ENCODE assay signal across 9 cellular contexts in the genomic region with DNA sequence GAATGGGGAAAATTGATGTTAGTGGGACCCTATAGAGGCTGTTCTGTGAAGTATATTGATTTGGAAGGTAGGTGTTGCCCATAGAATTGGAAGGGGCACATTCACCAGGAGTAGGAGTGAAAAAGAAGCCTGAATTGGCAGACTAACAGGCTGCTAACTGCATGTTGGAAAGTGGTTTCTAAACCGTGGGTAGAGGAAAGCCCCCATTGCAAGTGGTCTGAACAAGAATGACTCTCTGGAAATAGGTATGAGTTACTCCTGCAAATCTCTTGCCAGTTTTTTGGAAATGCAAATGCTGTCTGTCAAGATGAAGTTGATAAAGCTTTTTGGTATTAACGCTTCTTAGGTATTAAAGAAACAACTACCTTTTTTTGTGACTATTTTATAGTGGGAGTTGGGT. TPM values are rescaled to one million over a fixed set of nuclear protein-coding genes. Genes with fewer than 3 reads are reported as not detected.
A peak's percentile ranks its signal among the peaks of the same experiment; 100 is the strongest.
DNase-seq lines count a peak whose midpoint lies in the region; ATAC-seq and TF ChIP-seq lines count a peak whose summit lies in the region.
"Had no signal": no experiment of that assay in that cellular context is flagged by ENCODE, and none has a peak within 500 bp of the region (broad histone marks: within the 10 kb centered on the region; RNA-seq: fewer than 3 reads in every experiment).

No MANE protein-coding gene starts in this region.

- CTCF ChIA-PET in activated naive CD4-positive, alpha-beta T cell treated with anti-CD3 and anti-CD28 coated beads for 36 hours (lab: Charles Lee) = interaction anchor here (0.7 to 1.0 kb wide), 2 partner anchors 18 to 25 kb away, joined by 3 read pairs; no protein-coding TSS in a partner anchor

- H3K36me3 Mint-ChIP-seq in activated naive CD4-positive, alpha-beta T cell treated with anti-CD3 and anti-CD28 coated beads for 36 hours (ENCODE audit: low read depth) = peaks cover 12% of the 10 kb centered on the region
- H3K36me3 Mint-ChIP-seq in activated naive CD4-positive, alpha-beta T cell treated with anti-CD3 and anti-CD28 coated beads, Interleukin-2, amount 50 U/mL, for 72 hours = peaks cover 24 to 40% of the 10 kb centered on the region in 2 donors

- 38 to 44% methylated on average over 1 to 2 of the region's 2 CpGs for WGBS in gastroesophageal sphincter (ENCODE audit: low coverage in 1 of 2), 2 donors
- 41 to 61% methylated on average over 2 of the region's 2 CpGs for WGBS in transverse colon (ENCODE audit: low coverage in 1 of 2), 2 donors

- H3K4me3 ChIP-seq in SK-N-MC = peak overlapping the region; percentile 79
- H3K4me3 ChIP-seq in gastroesophageal sphincter = no peak overlapping the region
- no peak overlapping the region for H3K4me3 ChIP-seq in transverse colon
- no peak overlapping the region for H3K4me3 ChIP-seq in MG63

- H3K9me3 Mint-ChIP-seq in activated naive CD4-positive, alpha-beta T cell treated with anti-CD3 and anti-CD28 coated beads for 36 hours = no peaks in the 10 kb centered on the region
- H3K9me3 Mint-ChIP-seq in activated naive CD4-positive, alpha-beta T cell treated with anti-CD3 and anti-CD28 coated beads, Interleukin-2, amount 50 U/mL, for 72 hours = no peaks in the 10 kb centered on the region

- no peak for ATAC-seq in activated naive CD4-positive, alpha-beta T cell treated with anti-CD3 and anti-CD28 coated beads, Interleukin-2, amount 50 U/mL, for 72 hours
- no peak for ATAC-seq in gastroesophageal sphincter
- no peak for ATAC-seq in GM18858 (IDR thresholded peaks at IDR 0.05; ENCODE audit: unreplicated experiment)

- H3K9ac ChIP-seq in SK-N-MC (ENCODE audit: insufficient read length) = no peak overlapping the region

- H3K36me3 ChIP-seq in SK-N-MC (ENCODE audit: insufficient read depth, low read length) = peaks cover 12% of the 10 kb centered on the region
- no peaks in the 10 kb centered on the region for H3K36me3 ChIP-seq in gastroesophageal sphincter
- H3K36me3 ChIP-seq in transverse colon = no peaks in the 10 kb centered on the region
- peaks cover 9% of the 10 kb centered on the region for H3K36me3 ChIP-seq in MG63

- TF ChIP-seq POLR2A in gastroesophageal sphincter (IDR thresholded peaks at IDR 0.05) (no peak), transverse colon (IDR thresholded peaks at IDR 0.05) (no peak)

- peaks cover 53% of the 10 kb centered on the region for H3K4me1 Mint-ChIP-seq in activated naive CD4-positive, alpha-beta T cell treated with anti-CD3 and anti-CD28 coated beads for 36 hours (ENCODE audit: low read depth)

- H3K9me3 ChIP-seq in SK-N-MC (ENCODE audit: low read depth, low read length) = no peaks in the 10 kb centered on the region
- no peaks in the 10 kb centered on the region for H3K9me3 ChIP-seq in gastroesophageal sphincter
- H3K9me3 ChIP-seq in transverse colon = no peaks in the 10 kb centered on the region
- no peaks in the 10 kb centered on the region for H3K9me3 ChIP-seq in MG63

- no peak for TF ChIP-seq CTCF in gastroesophageal sphincter (IDR thresholded peaks at IDR 0.05)
- no peak for TF ChIP-seq CTCF in transverse colon (IDR thresholded peaks at IDR 0.05)

- H3K27ac ChIP-seq in SK-N-MC = peak overlapping the region; percentile 74; the same call in 1 of the 2 replicates
- H3K27ac ChIP-seq in gastroesophageal sphincter = peak overlapping the region in 3 of 4 donors; percentile 90 to 95 (median 92)
- H3K27ac ChIP-seq in transverse colon = peak overlapping the region; percentile 87 to 95 (median 91)

- peak overlapping the region; percentile 83 for H3K4me3 Mint-ChIP-seq in activated naive CD4-positive, alpha-beta T cell treated with anti-CD3 and anti-CD28 coated beads for 36 hours

- no peak for TF ChIP-seq EP300 in gastroesophageal sphincter (IDR thresholded peaks at IDR 0.05)
- no peak for TF ChIP-seq EP300 in transverse colon (IDR thresholded peaks at IDR 0.05; ENCODE audit: low read depth)

- DNase-seq in activated naive CD4-positive, alpha-beta T cell treated with anti-CD3 and anti-CD28 coated beads for 36 hours = no peak
- no peak for DNase-seq in activated naive CD4-positive, alpha-beta T cell treated with anti-CD3 and anti-CD28 coated beads, Interleukin-2, amount 50 U/mL, for 72 hours (ENCODE audit: low spot score in 2 of 2)
- DNase-seq in SK-N-MC (ENCODE audit: low read depth, low spot score) = no peak
- no peak for DNase-seq in transverse colon
- DNase-seq in MG63 = no peak
- no peak for DNase-seq in posterior cingulate gyrus
- DNase-seq: NCI-H524 had no signal

- H3K27me3 ChIP-seq in gastroesophageal sphincter (no peaks in the 10 kb centered on the region), transverse colon (no peaks in the 10 kb centered on the region), MG63 (no peaks in the 10 kb centered on the region)

- peaks cover 7% of the 10 kb centered on the region for H3K27me3 Mint-ChIP-seq in activated naive CD4-positive, alpha-beta T cell treated with anti-CD3 and anti-CD28 coated beads for 36 hours (ENCODE audit: low read depth)

- H3K4me1 ChIP-seq in gastroesophageal sphincter (peaks cover 3 to 70% (median 23%) of the 10 kb centered on the region in 3 donors), transverse colon (peaks cover 17 to 57% (median 38%) of the 10 kb centered on the region in 4 donors)

- in situ Hi-C loops in transverse colon (cut with MboI; ENCODE audit: low pct_ligation_motif_present in 1 of 4, low pct_unique_long_range_greater_than_20kb in 1 of 4, low sequenced_read_pairs in 3 of 4) = no loop called here

- H3K27ac Mint-ChIP-seq in activated naive CD4-positive, alpha-beta T cell treated with anti-CD3 and anti-CD28 coated beads for 36 hours = peak overlapping the region; percentile 90
- peak overlapping the region in 1 of 2 donors; percentile 90 for H3K27ac Mint-ChIP-seq in activated naive CD4-positive, alpha-beta T cell treated with anti-CD3 and anti-CD28 coated beads, Interleukin-2, amount 50 U/mL, for 72 hours

- intact Hi-C loops in activated naive CD4-positive, alpha-beta T cell treated with anti-CD3 and anti-CD28 coated beads for 36 hours (cut with micrococcal nuclease) = loop anchor here (2.0 to 10.0 kb wide), 4 partner anchors 108 to 876 kb away; partner anchors contain the start of genes NKIRAS1 and RPL15
- intact Hi-C loops in transverse colon (cut with DNase I; ENCODE audit: low total_unique reads) = no loop called here
- intact Hi-C loops in posterior cingulate gyrus (cut with DNase I) = loop anchor here (5.0 to 10.0 kb wide), 2 partner anchors 194 to 607 kb away; partner anchors contain the start of gene UBE2E2

RNA-seq across cellular contexts. Expression of gene UBE2E1, which starts 3.5 kb away (rescaled TPM):
- total RNA-seq in activated naive CD4-positive, alpha-beta T cell treated with anti-CD3 and anti-CD28 coated beads for 36 hours = 10 to 100 TPM; 66.0 to 66.6 TPM
- 10 to 100 TPM; 29.6 to 82.2 TPM for total RNA-seq in activated naive CD4-positive, alpha-beta T cell treated with anti-CD3 and anti-CD28 coated beads, Interleukin-2, amount 50 U/mL, for 72 hours
- total RNA-seq in gastroesophageal sphincter = 100 to 1,000 TPM in 3 of 4 donors, 10 to 100 TPM in 1; 89.4 to 153 (median 121) TPM
- 100 to 1,000 TPM in 1 of 4 donors, 10 to 100 TPM in 3; 62.0 to 109 (median 76.9) TPM for total RNA-seq in transverse colon
- 81.6 and 95.0 TPM in 2 replicates for total RNA-seq in MG63 (2014; rRNA removed; shearing (Covaris generic); ENCODE audit: low replicate concordance)
